21 cellular contexts compared by ENCODE assay signal in genomic region chr9:78363221-78363620, GRCh38.
DNase-seq lines count a peak whose midpoint lies in the region; ATAC-seq and TF ChIP-seq lines count a peak whose summit lies in the region.
"Had no signal": no experiment of that assay in that cellular context is flagged by ENCODE, and none has a peak within 500 bp of the region (broad histone marks: within the 10 kb centered on the region; RNA-seq: fewer than 3 reads in every experiment).

No MANE protein-coding gene starts in this region.

- in situ Hi-C loops in brain microvascular endothelial cell (cut with HindIII; ENCODE audit: low pct_ligation_motif_present, low sequenced_read_pairs) = no loop called here

- no peaks in the 10 kb centered on the region for H3F3A ChIP-seq in PC-3 (ENCODE audit: low read length, unreplicated experiment)

- no TSS peak for BruUV-seq in PC-3 (replicated peaks; lab: Mats Ljungman, UMichigan)

- H4K20me1 ChIP-seq in PC-3 (ENCODE audit: low read length) = no peaks in the 10 kb centered on the region

- H3K9ac ChIP-seq in PC-3 (ENCODE audit: low read length) = no peak overlapping the region

- no peak overlapping the region for H3K4me3 ChIP-seq in left ventricle myocardium inferior
- no peak overlapping the region for H3K4me3 ChIP-seq in PC-3 (ENCODE audit: low read length)
- no peak overlapping the region for H3K4me3 ChIP-seq in brain microvascular endothelial cell (ENCODE audit: low read depth, low read length)
- H3K4me3 ChIP-seq: psoas muscle, thyroid gland had no signal

- no peaks in the 10 kb centered on the region for H3K36me3 Mint-ChIP-seq in stimulated activated effector memory CD8-positive, alpha-beta T cell treated with anti-CD3 and anti-CD28 coated beads, Interleukin-12 subunit alpha, Interleukin-12 subunit beta, amount 100 ng/mL, for 72 hours
- H3K36me3 Mint-ChIP-seq: activated naive CD8-positive, alpha-beta T cell treated with anti-CD3 and anti-CD28 coated beads for 36 hours; CD4-positive, CD25-positive, alpha-beta regulatory T cell had no signal

- CTCF ChIA-PET in PC-3 (lab: Charles Lee) = no interaction called here

- TF ChIP-seq CTCF in left ventricle myocardium inferior (IDR thresholded peaks at IDR 0.05; ENCODE audit: borderline replicate concordance) (no peak), PC-3 (conservative IDR thresholded peaks at IDR 0.05; ENCODE audit: low read depth, low read length) (no peak), brain microvascular endothelial cell (IDR thresholded peaks at IDR 0.05; ENCODE audit: low read depth, low read length, missing control alignments) (no peak)

- H3K9me2 ChIP-seq in PC-3 (replicated peaks; ENCODE audit: low read length) = no peaks in the 10 kb centered on the region

- DNase-seq in Right ventricle myocardium inferior (ENCODE audit: missing footprints) (no peak), left ventricle myocardium inferior (no peak), PC-3 (peak; percentile 47), fibroblast of the conjunctiva (ENCODE audit: low read depth) (peak; percentile 13), stromal cell of bone marrow (ENCODE audit: low read depth) (peak; percentile 50), brain microvascular endothelial cell (no peak), NCI-H526 treated with DMSO at 0.1 percent for 48 hours (lab: John Stamatoyannopoulos, UW) (no peak)
- no peak for DNase-seq in stimulated activated effector memory CD8-positive, alpha-beta T cell treated with anti-CD3 and anti-CD28 coated beads, Interleukin-12 subunit alpha, Interleukin-12 subunit beta, amount 100 ng/mL, for 72 hours (ENCODE audit: low spot score in 2 of 2)
- DNase-seq: 8988T; activated CD4-positive, alpha-beta T cell treated with anti-CD3 and anti-CD28 coated beads for 1 hour; activated naive CD8-positive, alpha-beta T cell treated with anti-CD3 and anti-CD28 coated beads for 36 hours; CD4-positive, CD25-positive, alpha-beta regulatory T cell; DMS53; NCI-H1048; NCI-H2081; NCI-H69; psoas muscle; thyroid gland had no signal

- no peak overlapping the region for H3K27ac Mint-ChIP-seq in stimulated activated effector memory CD8-positive, alpha-beta T cell treated with anti-CD3 and anti-CD28 coated beads, Interleukin-12 subunit alpha, Interleukin-12 subunit beta, amount 100 ng/mL, for 72 hours
- H3K27ac Mint-ChIP-seq: activated naive CD8-positive, alpha-beta T cell treated with anti-CD3 and anti-CD28 coated beads for 36 hours; CD4-positive, CD25-positive, alpha-beta regulatory T cell; T-helper 2 cell treated with Interferon-gamma antibody and Interleukin-4, amounts not matched to agents 5 μg/mL and 100 μg/mL, for 36 hours had no signal

- POLR2A ChIA-PET in PC-3 (lab: Charles Lee; ENCODE audit: unreplicated experiment) = interaction anchor here (0.7 to 0.9 kb wide), 2 partner anchors 67 to 321 kb away, joined by 3 to 5 read pairs; partner anchors contain the start of gene PSAT1

- peak; percentile 54 for ATAC-seq in Right ventricle myocardium inferior
- ATAC-seq in PC-3 = peak; percentile 93
- ATAC-seq in stimulated activated effector memory CD8-positive, alpha-beta T cell treated with anti-CD3 and anti-CD28 coated beads, Interleukin-12 subunit alpha, Interleukin-12 subunit beta, amount 100 ng/mL, for 72 hours = no peak
- ATAC-seq: esophagus mucosa, psoas muscle had no signal

- intact Hi-C loops in Right ventricle myocardium inferior (cut with DNase I) (no loop called here), left ventricle myocardium inferior (cut with micrococcal nuclease) (no loop called here), PC-3 (cut with micrococcal nuclease) (no loop called here)

- no peak overlapping the region; the same call in 1 of the 2 replicates for H3K4me2 ChIP-seq in PC-3 (ENCODE audit: low read length)

- no peaks in the 10 kb centered on the region for H3K9me3 ChIP-seq in left ventricle myocardium inferior (replicated peaks)
- H3K9me3 ChIP-seq in PC-3 (ENCODE audit: low read length) = no peaks in the 10 kb centered on the region
- H3K9me3 ChIP-seq: psoas muscle, thyroid gland had no signal

- no peak overlapping the region for H3K4me3 Mint-ChIP-seq in stimulated activated effector memory CD8-positive, alpha-beta T cell treated with anti-CD3 and anti-CD28 coated beads, Interleukin-12 subunit alpha, Interleukin-12 subunit beta, amount 100 ng/mL, for 72 hours
- H3K4me3 Mint-ChIP-seq: activated naive CD8-positive, alpha-beta T cell treated with anti-CD3 and anti-CD28 coated beads for 36 hours; nephron; T-helper 2 cell treated with Interferon-gamma antibody and Interleukin-4, amounts not matched to agents 5 μg/mL and 100 μg/mL, for 36 hours had no signal

- H3K27me3 ChIP-seq in left ventricle myocardium inferior (ENCODE audit: low read depth) (peaks cover 15% of the 10 kb centered on the region), PC-3 (ENCODE audit: low read length) (no peaks in the 10 kb centered on the region), brain microvascular endothelial cell (replicated peaks) (no peaks in the 10 kb centered on the region)
- H3K27me3 ChIP-seq: thyroid gland had no signal

- no peaks in the 10 kb centered on the region for H3K36me3 ChIP-seq in left ventricle myocardium inferior
- H3K36me3 ChIP-seq in PC-3 (ENCODE audit: low read depth, low read length) = no peaks in the 10 kb centered on the region
- no peaks in the 10 kb centered on the region for H3K36me3 ChIP-seq in brain microvascular endothelial cell (replicated peaks)
- H3K36me3 ChIP-seq: thyroid gland had no signal

- H3K9me3 Mint-ChIP-seq in stimulated activated effector memory CD8-positive, alpha-beta T cell treated with anti-CD3 and anti-CD28 coated beads, Interleukin-12 subunit alpha, Interleukin-12 subunit beta, amount 100 ng/mL, for 72 hours = no peaks in the 10 kb centered on the region
- H3K9me3 Mint-ChIP-seq: activated naive CD8-positive, alpha-beta T cell treated with anti-CD3 and anti-CD28 coated beads for 36 hours; CD4-positive, CD25-positive, alpha-beta regulatory T cell; nephron; T-helper 2 cell treated with Interferon-gamma antibody and Interleukin-4, amounts not matched to agents 5 μg/mL and 100 μg/mL, for 36 hours had no signal

- H3K27ac ChIP-seq in left ventricle myocardium inferior (replicated peaks) = no peak overlapping the region
- no peak overlapping the region for H3K27ac ChIP-seq in PC-3 (ENCODE audit: low read length)
- H3K27ac ChIP-seq in brain microvascular endothelial cell = no peak overlapping the region
- H3K27ac ChIP-seq: psoas muscle, thyroid gland had no signal

- no peaks in the 10 kb centered on the region for H3K79me2 ChIP-seq in PC-3 (ENCODE audit: low read length)

- H2AFZ ChIP-seq in PC-3 (ENCODE audit: low read length) = no peak overlapping the region

- H3K4me1 Mint-ChIP-seq in stimulated activated effector memory CD8-positive, alpha-beta T cell treated with anti-CD3 and anti-CD28 coated beads, Interleukin-12 subunit alpha, Interleukin-12 subunit beta, amount 100 ng/mL, for 72 hours = no peaks in the 10 kb centered on the region
- H3K4me1 Mint-ChIP-seq: activated naive CD8-positive, alpha-beta T cell treated with anti-CD3 and anti-CD28 coated beads for 36 hours; CD4-positive, CD25-positive, alpha-beta regulatory T cell had no signal

- no peaks in the 10 kb centered on the region for H3K4me1 ChIP-seq in left ventricle myocardium inferior
- H3K4me1 ChIP-seq in PC-3 (ENCODE audit: insufficient read depth, low read length) = peaks cover 9% of the 10 kb centered on the region
- H3K4me1 ChIP-seq: psoas muscle, thyroid gland had no signal

Comparison
In these comparisons a context has a peak if more than half of its experiments do, and no peak if none do; other contexts are left out.
1. DNase-seq: peak in PC-3 (single experiment), fibroblast of the conjunctiva (single experiment) and stromal cell of bone marrow (single experiment); none in Right ventricle myocardium inferior (single experiment), left ventricle myocardium inferior (single experiment), brain microvascular endothelial cell (single experiment), stimulated activated effector memory CD8-positive, alpha-beta T cell treated with anti-CD3 and anti-CD28 coated beads, Interleukin-12 subunit alpha, Interleukin-12 subunit beta, amount 100 ng/mL, for 72 hours (0 of 2) and NCI-H526 treated with DMSO at 0.1 percent for 48 hours (single experiment).